10 cellular contexts compared by ENCODE assay signal in genomic region chr10:89241491-89242339, GRCh38. TPM values are rescaled to one million over a fixed set of nuclear protein-coding genes. Genes with fewer than 3 reads are reported as not detected.
A peak's percentile ranks its signal among the peaks of the same experiment; 100 is the strongest.
DNase-seq lines count a peak whose midpoint lies in the region; ATAC-seq, FAIRE-seq and TF ChIP-seq lines count a peak whose summit lies in the region.
"Had no signal": no experiment of that assay in that cellular context is flagged by ENCODE, and none has a peak within 500 bp of the region (broad histone marks: within the 10 kb centered on the region; RNA-seq: fewer than 3 reads in every experiment).

No MANE protein-coding gene starts in this region.

- H3K9me2 ChIP-seq in Loucy (replicated peaks; ENCODE audit: low read depth, low read length), result no peaks in the 10 kb centered on the region

- H3K4me3 ChIP-seq in Loucy (ENCODE audit: low read length, poor library complexity, severe bottlenecking) (no peak overlapping the region), gastrocnemius medialis (no peak overlapping the region)

- peak overlapping the region; percentile 17 for H3K4me2 ChIP-seq in Loucy (ENCODE audit: low read depth, low read length, poor library complexity, severe bottlenecking)

- H3K27ac Mint-ChIP-seq in activated naive CD4-positive, alpha-beta T cell treated with anti-CD3 and anti-CD28 coated beads, Interleukin-2, amount 50 U/mL, for 72 hours, result no peak overlapping the region

- no peaks in the 10 kb centered on the region for H3K36me3 ChIP-seq in Loucy (ENCODE audit: insufficient read depth, low read length)
- no peaks in the 10 kb centered on the region for H3K36me3 ChIP-seq in gastrocnemius medialis

- no peak for TF ChIP-seq POLR2A in gastrocnemius medialis (IDR thresholded peaks at IDR 0.05)

- no peak for DNase-seq in GM19239 (ENCODE audit: insufficient read length, low spot score)
- peak; percentile 83 for DNase-seq in fibroblast of gingiva (ENCODE audit: low read depth)
- DNase-seq in gastrocnemius medialis, result no peak
- no peak for DNase-seq in NCI-H82 treated with DMSO at 0.1 percent for 48 hours (lab: John Stamatoyannopoulos, UW; ENCODE audit: unreplicated experiment)
- DNase-seq in stimulated activated naive CD4-positive, alpha-beta T cell (lab: John Stamatoyannopoulos, UW), result no peak
- no peak for DNase-seq in globus pallidus (ENCODE audit: low spot score)
- DNase-seq in activated naive CD4-positive, alpha-beta T cell treated with anti-CD3 and anti-CD28 coated beads, Interleukin-2, amount 50 U/mL, for 72 hours (ENCODE audit: low spot score in 2 of 2), result no peak
- DNase-seq: NCI-H1930 had no signal

- intact Hi-C loops in gastrocnemius medialis (cut with DNase I; ENCODE audit: low total_unique reads), result no loop called here

- peak; percentile 73 to 77 for ATAC-seq in gastrocnemius medialis
- no peak for ATAC-seq in activated naive CD4-positive, alpha-beta T cell treated with anti-CD3 and anti-CD28 coated beads, Interleukin-2, amount 50 U/mL, for 72 hours
- ATAC-seq: SK-N-SH treated with all-trans-retinoic acid at 6 μM for 48 hours had no signal

- H3F3A ChIP-seq in Loucy (ENCODE audit: low read depth), result no peaks in the 10 kb centered on the region

- H3K9me3 ChIP-seq in Loucy (ENCODE audit: insufficient read depth, low read depth, low read length) (no peaks in the 10 kb centered on the region), gastrocnemius medialis (no peaks in the 10 kb centered on the region)

- H3K9me3 Mint-ChIP-seq in activated naive CD4-positive, alpha-beta T cell treated with anti-CD3 and anti-CD28 coated beads, Interleukin-2, amount 50 U/mL, for 72 hours, result no peaks in the 10 kb centered on the region

- no peaks in the 10 kb centered on the region for H3K79me2 ChIP-seq in Loucy (ENCODE audit: insufficient read depth, low read length)

- peak overlapping the region; percentile 64 for H3K9ac ChIP-seq in Loucy (ENCODE audit: low read depth, low read length, poor library complexity, severe bottlenecking)

- in situ Hi-C loops in gastrocnemius medialis (cut with MboI; ENCODE audit: low sequenced_read_pairs in 4 of 4), result no loop called here

- peak; percentile 73 for FAIRE-seq in GM19239 (lab: Jason Lieb, UNC)

- no peaks in the 10 kb centered on the region for H3K27me3 ChIP-seq in Loucy (ENCODE audit: insufficient read depth, low read length, poor library complexity, severe bottlenecking)
- no peaks in the 10 kb centered on the region for H3K27me3 ChIP-seq in gastrocnemius medialis

- H4K20me1 ChIP-seq in Loucy (ENCODE audit: insufficient read depth, low read length, poor library complexity, severe bottlenecking), result no peaks in the 10 kb centered on the region

- no peak overlapping the region for H2AFZ ChIP-seq in Loucy (ENCODE audit: low read length)

- H3K4me1 ChIP-seq in Loucy (ENCODE audit: insufficient read depth, low read length, poor library complexity, severe bottlenecking) (peaks cover 28% of the 10 kb centered on the region), gastrocnemius medialis (peaks cover 0 to 4% of the 10 kb centered on the region in 2 donors)

- H3K36me3 Mint-ChIP-seq in activated naive CD4-positive, alpha-beta T cell treated with anti-CD3 and anti-CD28 coated beads, Interleukin-2, amount 50 U/mL, for 72 hours, result no peaks in the 10 kb centered on the region

- TF ChIP-seq CTCF in Loucy (conservative IDR thresholded peaks at IDR 0.05; ENCODE audit: low read length) (no peak), gastrocnemius medialis (IDR thresholded peaks at IDR 0.05 in 4 of 5, conservative IDR thresholded peaks at IDR 0.05 in 1 of 5) (no peak)

- no peak overlapping the region for H3K27ac ChIP-seq in gastrocnemius medialis

RNA-seq across cellular contexts. Expression of gene LIPA, which starts 9.9 kb away (rescaled TPM):
- total RNA-seq in gastrocnemius medialis, result 10 to 100 TPM in 2 of 4 donors, 1 to 10 TPM in 2; 7.7 to 11.4 (median 9.3) TPM
- 10 to 100 TPM; 19.4 to 24.1 TPM for total RNA-seq in activated naive CD4-positive, alpha-beta T cell treated with anti-CD3 and anti-CD28 coated beads, Interleukin-2, amount 50 U/mL, for 72 hours

RNA-seq across cellular contexts. Expression of gene CH25H, which starts 34.6 kb away (rescaled TPM):
- 1 to 10 TPM in 1 of 4 donors, under 1 TPM in 1, not detected in 2; 0.85 to 1.1 TPM for total RNA-seq in gastrocnemius medialis
- total RNA-seq in activated naive CD4-positive, alpha-beta T cell treated with anti-CD3 and anti-CD28 coated beads, Interleukin-2, amount 50 U/mL, for 72 hours, result under 1 TPM in 1 of 2 donors, not detected in 1; 0.14 TPM

Comparison
In these comparisons a context has a peak if more than half of its experiments do, and no peak if none do; other contexts are left out.
1. ATAC-seq: peak in gastrocnemius medialis (2 of 2); none in activated naive CD4-positive, alpha-beta T cell treated with anti-CD3 and anti-CD28 coated beads, Interleukin-2, amount 50 U/mL, for 72 hours (0 of 2).